27 cellular contexts compared by ENCODE assay signal in genomic region chr6:1911476-1911875, GRCh38.
DNase-seq lines count a peak whose midpoint lies in the region; ATAC-seq, FAIRE-seq and TF ChIP-seq lines count a peak whose summit lies in the region.
"Had no signal": no experiment of that assay in that cellular context is flagged by ENCODE, and none has a peak within 500 bp of the region (broad histone marks: within the 10 kb centered on the region; RNA-seq: fewer than 3 reads in every experiment).

No MANE protein-coding gene starts in this region.

- H3K9ac ChIP-seq in endothelial cell of umbilical vein (replicated peaks; ENCODE audit: extremely low read depth, insufficient read depth, low read length): no peak overlapping the region

- H3K79me2 ChIP-seq in endothelial cell of umbilical vein (ENCODE audit: control insufficient read depth, insufficient read depth, low read length): no peaks in the 10 kb centered on the region

- peaks cover 22% of the 10 kb centered on the region for H3K36me3 Mint-ChIP-seq in activated T-cell treated with anti-CD3 and anti-CD28 coated beads, Interleukin-2, amount 50 U/mL, for 24 hours (ENCODE audit: low read depth)

- H3K27ac Mint-ChIP-seq in activated T-cell treated with anti-CD3 and anti-CD28 coated beads, Interleukin-2, amount 50 U/mL, for 24 hours: no peak overlapping the region
- H3K27ac Mint-ChIP-seq: activated B cell treated with CpG ODN at 0.5 μM for 24 hours; activated CD4-positive, alpha-beta memory T cell treated with anti-CD3 and anti-CD28 coated beads, Interleukin-2, amount 10 ng/mL, durations not matched to agents 7 days and 5 days; progenitor cell of endocrine pancreas had no signal

- no peaks in the 10 kb centered on the region for H3K9me1 ChIP-seq in endothelial cell of umbilical vein (replicated peaks; ENCODE audit: control insufficient read depth, extremely low read depth, insufficient read depth, low read length)

- H3K9me3 Mint-ChIP-seq in activated T-cell treated with anti-CD3 and anti-CD28 coated beads, Interleukin-2, amount 50 U/mL, for 24 hours: no peaks in the 10 kb centered on the region
- H3K9me3 Mint-ChIP-seq: activated B cell treated with CpG ODN at 0.5 μM for 24 hours; activated CD4-positive, alpha-beta memory T cell treated with anti-CD3 and anti-CD28 coated beads, Interleukin-2, amount 10 ng/mL, durations not matched to agents 7 days and 5 days had no signal

- no peak overlapping the region for H2AFZ ChIP-seq in endothelial cell of umbilical vein (ENCODE audit: low read depth, low read length)

- TF ChIP-seq CTCF in endothelial cell of umbilical vein (IDR thresholded peaks at IDR 0.05; ENCODE audit: extremely low read depth in 1 of 2, insufficient read depth in 1 of 2, low read depth in 1 of 2, low read length in 2 of 2): no peak

- H3K27me3 ChIP-seq in endothelial cell of umbilical vein (ENCODE audit: control insufficient read depth in 2 of 2, insufficient read depth in 2 of 2, low read length in 2 of 2): no peaks in the 10 kb centered on the region
- H3K27me3 ChIP-seq: adrenal gland, gastrocnemius medialis had no signal

- dilution Hi-C loops in endothelial cell of umbilical vein (cut with MboI; ENCODE audit: extremely low pct_ligation_motif_present, low sequenced_read_pairs): no loop called here

- H3K4me2 ChIP-seq in endothelial cell of umbilical vein (ENCODE audit: insufficient read depth, low read length): peak overlapping the region; percentile 51

- CTCF ChIA-PET in endothelial cell of umbilical vein (lab: Charles Lee): no interaction called here

- no peak overlapping the region for H3K4me3 ChIP-seq in endothelial cell of umbilical vein (replicated peaks in 1 of 3; ENCODE audit: insufficient read depth in 1 of 3, low read depth in 1 of 3, low read length in 3 of 3)
- H3K4me3 ChIP-seq: adrenal gland, gastrocnemius medialis, skin epidermis had no signal

- H4K20me1 ChIP-seq in endothelial cell of umbilical vein (replicated peaks; ENCODE audit: control insufficient read depth, extremely low read depth, insufficient read depth, low read length): no peaks in the 10 kb centered on the region

- peaks cover 1% of the 10 kb centered on the region for H3K4me1 Mint-ChIP-seq in activated T-cell treated with anti-CD3 and anti-CD28 coated beads, Interleukin-2, amount 50 U/mL, for 24 hours (ENCODE audit: low read depth)
- H3K4me1 Mint-ChIP-seq: activated CD4-positive, alpha-beta memory T cell treated with anti-CD3 and anti-CD28 coated beads, Interleukin-2, amount 10 ng/mL, durations not matched to agents 7 days and 5 days had no signal

- peaks cover 30% of the 10 kb centered on the region for H3K4me1 ChIP-seq in endothelial cell of umbilical vein (ENCODE audit: control insufficient read depth, extremely low read depth, insufficient read depth, low read length)
- H3K4me1 ChIP-seq: adrenal gland, gastrocnemius medialis had no signal

- no peak for FAIRE-seq in endothelial cell of umbilical vein (lab: Jason Lieb, UNC)
- FAIRE-seq: bronchial epithelial cell had no signal

- POLR2A ChIA-PET in endothelial cell of umbilical vein (lab: Charles Lee): no interaction called here

- BruUV-seq in endothelial cell of umbilical vein (replicated peaks; lab: Mats Ljungman, UMichigan): no TSS peak

- ATAC-seq in sciatic nerve: peak; percentile 52
- ATAC-seq: gastrocnemius medialis, HCT116, SK-N-SH treated with all-trans-retinoic acid at 6 μM for 48 hours had no signal

- H3K27me3 Mint-ChIP-seq in activated T-cell treated with anti-CD3 and anti-CD28 coated beads, Interleukin-2, amount 50 U/mL, for 24 hours: no peaks in the 10 kb centered on the region
- H3K27me3 Mint-ChIP-seq: activated B cell treated with CpG ODN at 0.5 μM for 24 hours; activated CD4-positive, alpha-beta memory T cell treated with anti-CD3 and anti-CD28 coated beads, Interleukin-2, amount 10 ng/mL, durations not matched to agents 7 days and 5 days had no signal

- no peaks in the 10 kb centered on the region for H3K36me3 ChIP-seq in endothelial cell of umbilical vein (ENCODE audit: control insufficient read depth in 2 of 2, extremely low read depth in 1 of 2, insufficient read depth in 2 of 2, low read length in 2 of 2)
- H3K36me3 ChIP-seq: adrenal gland, gastrocnemius medialis had no signal

- DNase-seq in GF-D8 (lab: John Stamatoyannopoulos, UW): peak; percentile 71
- DNase-seq in NOMO-1 treated with DMSO at 0.1 percent for 48 hours (lab: John Stamatoyannopoulos, UW; ENCODE audit: unreplicated experiment): peak; percentile 83
- DNase-seq in endothelial cell of umbilical vein (ENCODE audit: low read depth, low spot score): no peak
- no peak for DNase-seq in sciatic nerve (ENCODE audit: low spot score)
- no peak for DNase-seq in activated T-cell treated with anti-CD3 and anti-CD28 coated beads, Interleukin-2, amount 50 U/mL, for 24 hours
- DNase-seq in cerebellum (ENCODE audit: low spot score): no peak
- no peak for DNase-seq in T1000 (lab: John Stamatoyannopoulos, UW)
- DNase-seq in putamen (ENCODE audit: low spot score): no peak
- DNase-seq: activated B cell treated with CpG ODN at 0.5 μM for 24 hours; activated CD4-positive, alpha-beta memory T cell treated with anti-CD3 and anti-CD28 coated beads, Interleukin-2, amount 10 ng/mL, durations not matched to agents 7 days and 5 days; activated gamma-delta T cell; activated T-cell treated with anti-CD3 and anti-CD28 coated beads for 4 hours; adrenal gland; DMS53; gastrocnemius medialis; islet precursor cell; Karpas-422; NCI-H1417 treated with DMSO at 0.1 percent for 48 hours; NCI-H510A treated with DMSO at 0.1 percent for 48 hours; RPMI8226; stimulated activated CD4-positive, alpha-beta T cell treated with anti-CD3 and anti-CD28 coated beads, Interleukin-1b, Interleukin-23, amount 100 ng/mL, for 48 hours; T-helper 9 cell had no signal

- H3K9me3 ChIP-seq in endothelial cell of umbilical vein (replicated peaks; ENCODE audit: control insufficient read depth, insufficient read depth, low read length): no peaks in the 10 kb centered on the region
- H3K9me3 ChIP-seq: adrenal gland, gastrocnemius medialis had no signal

- no peak overlapping the region for H3K4me3 Mint-ChIP-seq in activated T-cell treated with anti-CD3 and anti-CD28 coated beads, Interleukin-2, amount 50 U/mL, for 24 hours
- H3K4me3 Mint-ChIP-seq: activated B cell treated with CpG ODN at 0.5 μM for 24 hours; activated CD4-positive, alpha-beta memory T cell treated with anti-CD3 and anti-CD28 coated beads, Interleukin-2, amount 10 ng/mL, durations not matched to agents 7 days and 5 days had no signal

- no peak for TF ChIP-seq POLR2A in endothelial cell of umbilical vein (IDR thresholded peaks at IDR 0.05; ENCODE audit: low read depth, low read length)

- intact Hi-C loops in endothelial cell of umbilical vein (cut with micrococcal nuclease): loop anchor here (10.0 kb wide), 1 partner anchor 723 kb away; no protein-coding TSS in a partner anchor
- intact Hi-C loops in sciatic nerve (cut with DNase I): no loop called here

- peak overlapping the region; percentile 77 for H3K27ac ChIP-seq in endothelial cell of umbilical vein (ENCODE audit: insufficient read depth, low read depth, low read length)
- H3K27ac ChIP-seq: adrenal gland, gastrocnemius medialis, skin epidermis had no signal

TF ChIP-seq in endothelial cell of umbilical vein, 7 proteins besides CTCF, POLR2A, EP300 and RAD21:
- TF ChIP-seq GATA2 (IDR thresholded peaks at IDR 0.05; ENCODE audit: insufficient read depth, insufficient read length, low read depth, low read length) (no peak), FOS (IDR thresholded peaks at IDR 0.05; ENCODE audit: borderline replicate concordance, insufficient read depth, low read length) (no peak), JUN (IDR thresholded peaks at IDR 0.05; ENCODE audit: borderline replicate concordance, insufficient read depth, insufficient read length, low read depth) (no peak), POLR2AphosphoS5 (IDR thresholded peaks at IDR 0.05; ENCODE audit: insufficient read depth, low read depth, low read length) (no peak), EZH2 (IDR thresholded peaks at IDR 0.05; ENCODE audit: borderline replicate concordance, low read depth, low read length, severe bottlenecking) (no peak), MYC (IDR thresholded peaks at IDR 0.05; ENCODE audit: low read depth, low read length) (no peak)
- TF ChIP-seq, protein P1, sequence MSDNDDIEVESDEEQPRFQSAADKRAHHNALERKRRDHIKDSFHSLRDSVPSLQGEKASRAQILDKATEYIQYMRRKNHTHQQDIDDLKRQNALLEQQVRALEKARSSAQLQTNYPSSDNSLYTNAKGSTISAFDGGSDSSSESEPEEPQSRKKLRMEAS (IDR thresholded peaks at IDR 0.05; ENCODE audit: insufficient read depth, insufficient read length): no peak

Comparison
In these comparisons a context has a peak if more than half of its experiments do, and no peak if none do; other contexts are left out.
1. DNase-seq: peak in GF-D8 (single experiment) and NOMO-1 treated with DMSO at 0.1 percent for 48 hours (single experiment); none in endothelial cell of umbilical vein (single experiment), sciatic nerve (single experiment), activated T-cell treated with anti-CD3 and anti-CD28 coated beads, Interleukin-2, amount 50 U/mL, for 24 hours (single experiment), cerebellum (single experiment), T1000 (single experiment) and putamen (single experiment).